Comparison of ENCODE assay signal across 20 cellular contexts in genomic region chr19:29067831-29068230, GRCh38.
DNase-seq lines count a peak whose midpoint lies in the region; ATAC-seq, FAIRE-seq and TF ChIP-seq lines count a peak whose summit lies in the region.
"Had no signal": no experiment of that assay in that cellular context is flagged by ENCODE, and none has a peak within 500 bp of the region (broad histone marks: within the 10 kb centered on the region; RNA-seq: fewer than 3 reads in every experiment).

No MANE protein-coding gene starts in this region.

- TF ChIP-seq EP300 in H1 (IDR thresholded peaks at IDR 0.05; ENCODE audit: borderline replicate concordance in 1 of 2, low read depth in 2 of 2, low read length in 2 of 2) = no peak

- TF ChIP-seq POLR2A in H1 (IDR thresholded peaks at IDR 0.05; ENCODE audit: control extremely low read depth in 1 of 2, low read depth in 2 of 2, low read length in 2 of 2) = no peak

- H3K4ac ChIP-seq in H1 (replicated peaks; ENCODE audit: insufficient read length, low read depth, low read length) = no peak overlapping the region

- H2BK20ac ChIP-seq in H1 (ENCODE audit: low read length) = no peak overlapping the region

- H3K79me1 ChIP-seq in H1 (ENCODE audit: low read depth, low read length) = no peaks in the 10 kb centered on the region

- H3K4me1 ChIP-seq in H1 (replicated peaks in 1 of 4; ENCODE audit: control insufficient read depth in 3 of 4, insufficient read depth in 4 of 4, low read length in 3 of 4) = peaks cover 1 to 8% (median 4%) of the 10 kb centered on the region in 4 experiments; a peak in 5 of 7 replicates
- H3K4me1 ChIP-seq: BE2C had no signal

- no peak overlapping the region for H3K4me2 ChIP-seq in H1 (ENCODE audit: insufficient read depth in 1 of 2, low read depth in 2 of 2, low read length in 2 of 2)
- H3K4me2 ChIP-seq: BLaER1 had no signal

- H3K9me3 ChIP-seq in H1 (ENCODE audit: insufficient read depth in 2 of 2, low read depth in 1 of 2, low read length in 1 of 2) = no peaks in the 10 kb centered on the region
- H3K9me3 ChIP-seq: BE2C, BLaER1 had no signal

- H3K14ac ChIP-seq in H1 (ENCODE audit: insufficient read length) = no peak overlapping the region

- POLR2A ChIA-PET in H1 (lab: Charles Lee; ENCODE audit: partially characterized antibody) = no interaction called here

- peak overlapping the region; percentile 81; the same call in 1 of the 2 replicates for H2BK15ac ChIP-seq in H1 (ENCODE audit: low read length)

- no peak for FAIRE-seq in H1 (lab: Jason Lieb, UNC)
- FAIRE-seq: A204.1, D721Med, G401.6, GM12891 had no signal

- no peak overlapping the region for H4K8ac ChIP-seq in H1 (ENCODE audit: extremely low read depth, insufficient read depth, low read length)

- H3K18ac ChIP-seq in H1 (ENCODE audit: extremely low read depth, low read length) = no peak overlapping the region

- 81% methylated on average over 2 of the region's 2 CpGs; no CpG with 5 or more reads in 1 of the 2 experiments for WGBS in H1 (ENCODE audit: extremely low coverage in 1 of 2, insufficient coverage in 1 of 2, insufficient read length in 1 of 2, insufficient replicate concordance in 2 of 2, low coverage in 1 of 2, low lambda C conversion rate in 2 of 2, missing lambda C conversion rate in 1 of 2), 2 experiments

- H3K56ac ChIP-seq in H1 (replicated peaks; ENCODE audit: insufficient read length, low read depth, low read length) = no peak overlapping the region

- H4K5ac ChIP-seq in H1 (ENCODE audit: insufficient read length, low read depth, low read length) = no peak overlapping the region

- no peak overlapping the region for H2AFZ ChIP-seq in H1 (ENCODE audit: low read length)

- CTCF ChIA-PET in H1 (lab: Charles Lee; ENCODE audit: partially characterized antibody) = interaction anchor here (0.7 kb wide), 1 partner anchor 22 kb away, joined by 3 read pairs; no protein-coding TSS in a partner anchor

- no peak overlapping the region for H2BK120ac ChIP-seq in H1 (replicated peaks; ENCODE audit: low read depth, low read length)

- H3K27ac ChIP-seq in H1 (ENCODE audit: low read depth, low read length) = no peak overlapping the region
- H3K27ac ChIP-seq: BLaER1 had no signal

- no peaks in the 10 kb centered on the region for H3K79me2 ChIP-seq in H1 (ENCODE audit: control insufficient read depth in 1 of 2, insufficient read depth in 2 of 2, low read length in 2 of 2)

- no peak overlapping the region for H3K9ac ChIP-seq in H1 (replicated peaks in 1 of 4; ENCODE audit: extremely low read depth in 1 of 4, low read depth in 3 of 4, low read length in 3 of 4)
- H3K9ac ChIP-seq: BLaER1 had no signal

- no peak overlapping the region for H3K4me3 ChIP-seq in H1 (ENCODE audit: extremely low read depth in 1 of 4, insufficient read depth in 2 of 4, low read depth in 3 of 4, low read length in 4 of 4)
- H3K4me3 ChIP-seq: BLaER1 had no signal

- H3K23ac ChIP-seq in H1 (ENCODE audit: insufficient read length) = no peak overlapping the region

- no peak for TF ChIP-seq RAD21 in H1 (IDR thresholded peaks at IDR 0.05 in 1 of 2, conservative IDR thresholded peaks at IDR 0.05 in 1 of 2; ENCODE audit: low read depth in 2 of 2, low read length in 2 of 2)

- no peaks in the 10 kb centered on the region for H3K36me3 ChIP-seq in H1 (ENCODE audit: control insufficient read depth in 2 of 4, insufficient read depth in 4 of 4, low read length in 3 of 4)
- H3K36me3 ChIP-seq: BE2C, BLaER1 had no signal

- DNase-seq in H1 (ENCODE audit: low read depth in 1 of 2, low spot score in 2 of 2) (no peak), mesenteric fat pad (ENCODE audit: low spot score) (peak; percentile 64), NCI-H226 (no peak), D341Med (ENCODE audit: low spot score) (no peak)
- DNase-seq: 8988T; ACHN; BE2C; C1 segment of cervical spinal cord; CD4-positive, alpha-beta memory T cell; CD4-positive, CD25-positive, alpha-beta regulatory T cell; CD8-positive, alpha-beta memory T cell; COR-L47; DMS79 treated with DMSO at 0.1 percent for 48 hours; GF-D8 had no signal

- H4K20me1 ChIP-seq in H1 (replicated peaks in 1 of 2; ENCODE audit: control insufficient read depth in 1 of 2, insufficient read depth in 2 of 2, low read length in 2 of 2) = no peaks in the 10 kb centered on the region
- H4K20me1 ChIP-seq: BLaER1 had no signal

- H3K23me2 ChIP-seq in H1 (ENCODE audit: low read depth, low read length) = no peaks in the 10 kb centered on the region

- no peak overlapping the region for H4K91ac ChIP-seq in H1 (replicated peaks; ENCODE audit: insufficient read length, low read length)

- no peak overlapping the region for H2AK5ac ChIP-seq in H1 (ENCODE audit: low read depth, low read length)

- no peak overlapping the region for H2BK5ac ChIP-seq in H1 (ENCODE audit: low read depth, low read length)

- no peak for TF ChIP-seq CTCF in H1 (IDR thresholded peaks at IDR 0.05; ENCODE audit: control extremely low read depth in 1 of 3, insufficient read depth in 1 of 3, low read depth in 1 of 3, low read length in 3 of 3)

- no peak for ATAC-seq in GM18511 (IDR thresholded peaks at IDR 0.05; ENCODE audit: unreplicated experiment)

- no peaks in the 10 kb centered on the region for H3K27me3 ChIP-seq in H1 (replicated peaks in 1 of 4; ENCODE audit: control insufficient read depth in 3 of 4, extremely low read depth in 1 of 4, insufficient read depth in 3 of 4, low read length in 3 of 4)
- H3K27me3 ChIP-seq: BE2C, BLaER1 had no signal

- H2BK12ac ChIP-seq in H1 (ENCODE audit: low read depth, low read length) = 0 out of 2 replicates have a peak overlapping the region, but pooled peaks have one; percentile 63

TF ChIP-seq in H1, 55 proteins besides CTCF, POLR2A, EP300 and RAD21:
- TF ChIP-seq SP2 (IDR thresholded peaks at IDR 0.05; ENCODE audit: low read length) = no peak
- no peak for TF ChIP-seq POLR2AphosphoS5 (IDR thresholded peaks at IDR 0.05; ENCODE audit: low read depth, low read length)
- no peak for TF ChIP-seq EGR1 (IDR thresholded peaks at IDR 0.05; ENCODE audit: borderline replicate concordance, low read depth, low read length)
- no peak for TF ChIP-seq EZH2 (IDR thresholded peaks at IDR 0.05; ENCODE audit: low read depth, low read length, severe bottlenecking)
- no peak for TF ChIP-seq SRF (IDR thresholded peaks at IDR 0.05; ENCODE audit: low read depth, low read length)
- no peak for TF ChIP-seq E2F6 (IDR thresholded peaks at IDR 0.05)
- TF ChIP-seq SP1 (IDR thresholded peaks at IDR 0.05; ENCODE audit: low read depth, low read length) = no peak
- no peak for TF ChIP-seq CHD2 (IDR thresholded peaks at IDR 0.05; ENCODE audit: low read length)
- TF ChIP-seq CREB1 (IDR thresholded peaks at IDR 0.05) = no peak
- TF ChIP-seq ATF3 (IDR thresholded peaks at IDR 0.05; ENCODE audit: insufficient read depth, low read depth, low read length) = no peak
- TF ChIP-seq KDM5A (IDR thresholded peaks at IDR 0.05; ENCODE audit: low read length) = no peak
- TF ChIP-seq HDAC6 (IDR thresholded peaks at IDR 0.05; ENCODE audit: low read depth, low read length) = no peak
- TF ChIP-seq HDAC2 (IDR thresholded peaks at IDR 0.05; ENCODE audit: borderline replicate concordance in 1 of 2, low read depth in 2 of 2, low read length in 2 of 2) = no peak
- no peak for TF ChIP-seq NANOG (IDR thresholded peaks at IDR 0.05; ENCODE audit: insufficient read depth, low read depth, low read length, poor library complexity, severe bottlenecking)
- TF ChIP-seq TEAD4 (IDR thresholded peaks at IDR 0.05; ENCODE audit: low read depth, low read length) = no peak
- no peak for TF ChIP-seq CBX5 (IDR thresholded peaks at IDR 0.05; ENCODE audit: low read depth, low read length)
